In genomic region chr22:19723990-19724827, GRCh38 we compare ENCODE assay signal across 8 cellular contexts. TPM values are rescaled to one million over a fixed set of nuclear protein-coding genes. Genes with fewer than 3 reads are reported as not detected.
A peak's percentile ranks its signal among the peaks of the same experiment; 100 is the strongest.
DNase-seq lines count a peak whose midpoint lies in the region; ATAC-seq and TF ChIP-seq lines count a peak whose summit lies in the region.

No MANE protein-coding gene starts in this region.

- TF ChIP-seq CTCF in GM13976 (IDR thresholded peaks at IDR 0.05; ENCODE audit: borderline replicate concordance, control extremely low read depth, extremely low read depth, insufficient read depth, missing control alignments) = no peak
- TF ChIP-seq CTCF in RWPE2 (IDR thresholded peaks at IDR 0.05; ENCODE audit: poor library complexity, severe bottlenecking) = peak; percentile 60
- peak in 4 of 6 experiments; percentile 5 to 56 (median 18) for TF ChIP-seq CTCF in esophagus squamous epithelium (IDR thresholded peaks at IDR 0.05)
- no peak for TF ChIP-seq CTCF in uterus (IDR thresholded peaks at IDR 0.05)

- DNase-seq in GM13976 (ENCODE audit: low spot score) (peak; percentile 69), RWPE2 (ENCODE audit: low spot score) (no peak), esophagus squamous epithelium (lab: John Stamatoyannopoulos, UW) (no peak), NCI-H446 treated with DMSO at 0.1 percent for 48 hours (lab: John Stamatoyannopoulos, UW) (no peak), uterus (no peak)

- H3K4me1 ChIP-seq in RWPE2 (ENCODE audit: insufficient read depth, poor library complexity, severe bottlenecking) (no peaks in the 10 kb centered on the region), esophagus squamous epithelium (peaks cover 10 to 27% (median 14%) of the 10 kb centered on the region in 3 donors), rectal smooth muscle tissue (ENCODE audit: control insufficient read depth, insufficient read depth, low read length) (no peaks in the 10 kb centered on the region), uterus (no peaks in the 10 kb centered on the region)

- H3K27me3 ChIP-seq in RWPE2 (ENCODE audit: insufficient read depth, poor library complexity, severe bottlenecking) (peaks cover 20% of the 10 kb centered on the region), esophagus squamous epithelium (peaks cover 0 to 89% (median 0%) of the 10 kb centered on the region in 4 donors), rectal smooth muscle tissue (ENCODE audit: control insufficient read depth, insufficient read depth, low read length) (peaks cover 22% of the 10 kb centered on the region), uterus (no peaks in the 10 kb centered on the region)

- in situ Hi-C loops in GM13976 (cut with MboI; ENCODE audit: low sequenced_read_pairs, unreplicated experiment) = no loop called here

- H3K36me3 ChIP-seq in RWPE2 (ENCODE audit: low read depth) = no peaks in the 10 kb centered on the region
- H3K36me3 ChIP-seq in esophagus squamous epithelium = peaks cover 0 to 42% (median 0%) of the 10 kb centered on the region in 3 donors
- H3K36me3 ChIP-seq in rectal smooth muscle tissue (ENCODE audit: control insufficient read depth, insufficient read depth, low read length) = no peaks in the 10 kb centered on the region
- no peaks in the 10 kb centered on the region for H3K36me3 ChIP-seq in uterus

- 20% methylated on average over 18 of the region's 88 CpGs; no CpG with 5 or more reads in 1 of the 2 donors for WGBS in esophagus squamous epithelium, 2 donors

- TF ChIP-seq POLR2A in esophagus squamous epithelium (IDR thresholded peaks at IDR 0.05) (no peak), uterus (IDR thresholded peaks at IDR 0.05) (no peak)

- intact Hi-C loops in esophagus squamous epithelium (cut with DNase I) (no loop called here), uterus (cut with DNase I; ENCODE audit: low total_unique reads) (no loop called here)

- ATAC-seq in RWPE2 (ENCODE audit: low read depth) (peak; percentile 36), HG02884 (IDR thresholded peaks at IDR 0.05; ENCODE audit: unreplicated experiment) (no peak), GM18868 (IDR thresholded peaks at IDR 0.05; ENCODE audit: unreplicated experiment) (no peak)

- H3K27ac ChIP-seq in RWPE2 (ENCODE audit: poor library complexity, severe bottlenecking) (no peak overlapping the region), esophagus squamous epithelium (no peak overlapping the region), rectal smooth muscle tissue (ENCODE audit: low read depth, low read length) (no peak overlapping the region), uterus (no peak overlapping the region)

- H3K9ac ChIP-seq in rectal smooth muscle tissue (ENCODE audit: low read length) = no peak overlapping the region

- peak overlapping the region; percentile 11 for H3K4me3 ChIP-seq in RWPE2 (ENCODE audit: severe bottlenecking)
- peak overlapping the region; percentile 3 to 57 (median 20) for H3K4me3 ChIP-seq in esophagus squamous epithelium
- H3K4me3 ChIP-seq in rectal smooth muscle tissue (ENCODE audit: low read length) = peak overlapping the region; percentile 15
- no peak overlapping the region for H3K4me3 ChIP-seq in uterus

- no peaks in the 10 kb centered on the region for H3K9me3 ChIP-seq in RWPE2 (ENCODE audit: severe bottlenecking)
- H3K9me3 ChIP-seq in esophagus squamous epithelium = no peaks in the 10 kb centered on the region
- no peaks in the 10 kb centered on the region for H3K9me3 ChIP-seq in uterus

RNA-seq across cellular contexts. Expression of gene GP1BB, which starts 0.9 kb away (rescaled TPM):
- 10 to 100 TPM in 1 of 4 donors, 1 to 10 TPM in 3; 4.8 to 40.0 (median 9.7) TPM for total RNA-seq in esophagus squamous epithelium
- total RNA-seq in uterus = 1 to 10 TPM in 2 of 4 donors, under 1 TPM in 1, not detected in 1; 0.76 to 7.4 (median 6.4) TPM

RNA-seq across cellular contexts. Expression of gene SEPTIN5, which starts 9.9 kb away (rescaled TPM):
- total RNA-seq in esophagus squamous epithelium = 10 to 100 TPM; 19.8 to 69.7 (median 36.3) TPM
- 10 to 100 TPM in 3 of 4 donors, 1 to 10 TPM in 1; 9.4 to 67.6 (median 25.3) TPM for total RNA-seq in uterus

RNA-seq across cellular contexts. Expression of gene TBX1, which starts 36.4 kb away (rescaled TPM):
- total RNA-seq in esophagus squamous epithelium (1 to 10 TPM in 1 of 4 donors, under 1 TPM in 3; 0.18 to 4.4 (median 0.26) TPM), uterus (10 to 100 TPM in 2 of 4 donors, 1 to 10 TPM in 2; 1.0 to 23.2 (median 5.8) TPM)

Comparison
In these comparisons a context has a peak if more than half of its experiments do, and no peak if none do; other contexts are left out.
1. CTCF ChIP-seq: peak in RWPE2 (single experiment) and esophagus squamous epithelium (4 of 6); none in GM13976 (single experiment) and uterus (0 of 4).
2. H3K4me3 ChIP-seq: peak in RWPE2 (single experiment), esophagus squamous epithelium (4 of 4) and rectal smooth muscle tissue (single experiment); none in uterus (0 of 2).